8 cellular contexts compared by ENCODE assay signal in the genomic region with DNA sequence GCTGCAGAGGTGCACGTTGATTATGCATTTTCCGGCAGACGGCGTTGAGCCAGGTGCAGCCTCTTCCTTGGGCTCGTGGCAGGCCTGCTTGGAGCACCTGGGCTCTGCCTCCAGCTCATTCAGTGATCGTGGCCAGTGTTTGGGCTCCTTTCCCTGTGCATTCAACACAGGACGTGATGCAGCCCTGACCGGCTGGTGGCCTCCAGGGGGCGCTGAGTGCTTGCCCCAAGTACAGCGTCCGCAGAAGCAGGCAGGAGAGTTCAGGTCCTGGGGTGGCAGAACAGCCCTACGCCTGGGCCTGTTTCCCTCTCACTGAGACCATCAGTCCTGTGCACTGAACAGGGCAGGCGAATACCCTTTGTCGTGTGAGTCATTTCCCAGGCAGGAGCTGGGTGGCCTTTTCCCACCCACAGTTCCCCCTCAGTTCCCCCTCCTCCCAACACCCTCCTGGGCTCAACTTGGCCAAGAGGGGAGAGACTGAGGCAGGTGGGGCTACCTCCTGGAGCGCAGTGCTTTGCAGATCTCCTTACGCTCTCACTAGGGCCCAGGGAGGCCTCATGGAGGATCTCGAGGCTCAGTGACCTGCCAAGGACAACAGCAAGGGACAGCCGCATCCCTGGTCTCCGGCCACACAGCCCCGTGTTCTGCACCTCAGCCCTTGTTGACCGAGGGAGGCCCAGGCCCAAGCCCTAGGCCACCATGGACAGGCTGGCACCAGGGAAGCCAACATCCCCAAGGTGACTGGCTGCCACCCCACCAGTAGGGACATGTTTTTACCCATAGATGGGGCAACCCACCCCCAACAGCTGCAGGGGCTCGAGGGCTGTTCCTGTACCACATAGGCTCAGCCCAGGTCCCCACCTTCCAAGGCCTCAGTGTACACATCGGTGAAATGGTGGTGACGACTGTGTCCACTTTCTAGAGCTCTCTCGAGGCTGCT. TPM values are rescaled to one million over a fixed set of nuclear protein-coding genes. Genes with fewer than 3 reads are reported as not detected.
DNase-seq lines count a peak whose midpoint lies in the region; ATAC-seq and TF ChIP-seq lines count a peak whose summit lies in the region.

No MANE protein-coding gene starts in this region.

- CTCF ChIA-PET in CD4-positive, alpha-beta T cell (lab: Charles Lee) = interaction anchor here (0.8 to 2.5 kb wide), 3 partner anchors 81 to 230 kb away, joined by 3 to 8 read pairs (median 3); a partner anchor contains a TSS

- H3K4me1 Mint-ChIP-seq in CD4-positive, alpha-beta T cell (ENCODE audit: low read depth) = peaks cover 4% of the 10 kb centered on the region
- H3K4me1 Mint-ChIP-seq in endothelial cell (ENCODE audit: unreplicated experiment) = peaks cover 5% of the 10 kb centered on the region

- peak; percentile 88 for TF ChIP-seq CTCF in CD4-positive, alpha-beta T cell (IDR thresholded peaks at IDR 0.05)
- TF ChIP-seq CTCF in endothelial cell (IDR thresholded peaks at IDR 0.05; ENCODE audit: unreplicated experiment) = peak; percentile 70

- peak; percentile 93 for ATAC-seq in CD4-positive, alpha-beta T cell (ENCODE audit: poor library complexity)
- no peak for ATAC-seq in GM21515 (IDR thresholded peaks at IDR 0.05; ENCODE audit: unreplicated experiment)

- H3K27ac ChIP-seq in CD4-positive, alpha-beta T cell (ENCODE audit: low read depth, low read length) = no peak overlapping the region

- POLR2A ChIA-PET in CD4-positive, alpha-beta T cell (lab: Charles Lee) = no interaction called here

- H3K4me3 Mint-ChIP-seq in CD4-positive, alpha-beta T cell = no peak overlapping the region
- no peak overlapping the region for H3K4me3 Mint-ChIP-seq in endothelial cell (ENCODE audit: unreplicated experiment)

- intact Hi-C loops in CD4-positive, alpha-beta T cell (cut with DNase I, micrococcal nuclease) = loop anchor here (1.0 to 2.0 kb wide), 5 partner anchors 82 to 417 kb away; no protein-coding TSS in a partner anchor

- H3K27ac Mint-ChIP-seq in CD4-positive, alpha-beta T cell = no peak overlapping the region
- H3K27ac Mint-ChIP-seq in endothelial cell (ENCODE audit: unreplicated experiment) = no peak overlapping the region

- no peaks in the 10 kb centered on the region for H3K9me3 Mint-ChIP-seq in CD4-positive, alpha-beta T cell
- H3K9me3 Mint-ChIP-seq in endothelial cell (ENCODE audit: unreplicated experiment) = no peaks in the 10 kb centered on the region

- no peaks in the 10 kb centered on the region for H3K27me3 ChIP-seq in CD4-positive, alpha-beta T cell (ENCODE audit: control insufficient read depth, insufficient read depth, low read length)

- H3K27me3 Mint-ChIP-seq in CD4-positive, alpha-beta T cell = no peaks in the 10 kb centered on the region
- H3K27me3 Mint-ChIP-seq in endothelial cell (ENCODE audit: unreplicated experiment) = peaks cover 5% of the 10 kb centered on the region

- no peaks in the 10 kb centered on the region for H3K9me3 ChIP-seq in CD4-positive, alpha-beta T cell (ENCODE audit: control insufficient read depth, low read length)

- H3K36me3 Mint-ChIP-seq in CD4-positive, alpha-beta T cell (ENCODE audit: low read depth) = no peaks in the 10 kb centered on the region
- H3K36me3 Mint-ChIP-seq in endothelial cell (ENCODE audit: low read depth, unreplicated experiment) = peaks cover 14% of the 10 kb centered on the region

- DNase-seq in CD4-positive, alpha-beta T cell = peak; percentile 70 to 84 (median 77)
- DNase-seq in HK-2 (ENCODE audit: unreplicated experiment) = peak; percentile 84
- peak; percentile 69 for DNase-seq in NOMO-1 treated with DMSO at 0.1 percent for 48 hours (lab: John Stamatoyannopoulos, UW; ENCODE audit: unreplicated experiment)
- DNase-seq in activated CD8-positive, alpha-beta memory T cell treated with anti-CD3 and anti-CD28 coated beads for 48 hours (ENCODE audit: low read depth in 2 of 3, low spot score in 2 of 3) = peak; percentile 53 to 69 (median 59)
- peak; percentile 91 for DNase-seq in endothelial cell (ENCODE audit: low spot score)
- DNase-seq in middle frontal gyrus (ENCODE audit: extremely low spot score, low spot score) = peak; percentile 22
- DNase-seq in stimulated activated CD8-positive, alpha-beta memory T cell treated with anti-CD3 and anti-CD28 coated beads, Interleukin-2, amount 100 ng/mL, for 1 hour (ENCODE audit: low read depth in 2 of 2) = peak; percentile 58 to 63

RNA-seq across cellular contexts. Expression of a gene that starts 52.9 kb away (rescaled TPM):
- total RNA-seq in CD4-positive, alpha-beta T cell = 10 to 100 TPM; 11.4 to 16.0 TPM
- total RNA-seq in endothelial cell (ENCODE audit: unreplicated experiment) = 22.6 TPM

RNA-seq across cellular contexts. Expression of a gene that starts 53.0 kb away (rescaled TPM):
- total RNA-seq in CD4-positive, alpha-beta T cell = 1,000 to 10,000 TPM; 1,884 to 1,993 TPM
- 1,208 TPM for total RNA-seq in endothelial cell (ENCODE audit: unreplicated experiment)

Comparison
In these comparisons a context has a peak if more than half of its experiments do, and no peak if none do; other contexts are left out.
1. DNase-seq: peak in every context shown above with its lines; median percentile 91 in endothelial cell; 84 in HK-2; 77 in CD4-positive, alpha-beta T cell; 69 in NOMO-1 treated with DMSO at 0.1 percent for 48 hours; 60 in stimulated activated CD8-positive, alpha-beta memory T cell treated with anti-CD3 and anti-CD28 coated beads, Interleukin-2, amount 100 ng/mL, for 1 hour; 59 in activated CD8-positive, alpha-beta memory T cell treated with anti-CD3 and anti-CD28 coated beads for 48 hours; 22 in middle frontal gyrus.